In the genomic region with DNA sequence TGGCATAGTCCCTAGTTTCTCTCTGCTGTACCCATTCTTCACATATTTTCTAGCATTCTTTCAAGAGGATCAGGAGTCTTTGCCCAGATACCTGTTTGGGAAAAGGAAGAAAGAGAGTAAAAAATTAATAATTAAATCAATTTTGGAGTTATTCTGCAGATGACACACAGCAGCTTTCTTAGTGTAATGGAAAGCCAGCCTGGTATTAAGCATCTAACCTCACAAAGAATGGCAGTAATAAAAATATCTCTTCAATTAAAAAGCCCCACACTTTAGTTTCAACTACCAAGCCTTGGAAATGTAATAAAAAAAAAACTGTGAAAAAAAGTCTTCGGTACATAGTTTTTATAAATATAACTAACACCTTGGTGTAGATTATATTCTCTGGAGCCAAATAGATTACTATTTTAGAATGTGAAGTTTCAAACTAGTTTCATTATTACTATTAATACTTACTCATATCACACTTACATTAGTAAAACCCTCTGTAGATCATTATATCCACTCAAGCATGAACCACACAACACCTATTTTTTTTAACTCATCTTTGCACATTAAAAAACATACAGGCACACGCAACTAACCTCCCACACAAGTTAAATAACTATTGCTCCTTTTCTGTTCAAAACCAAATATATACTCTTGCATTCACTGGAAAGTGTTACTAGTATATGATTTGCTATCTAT, we compare ENCODE assay signal across 11 cellular contexts.
A peak's percentile ranks its signal among the peaks of the same experiment; 100 is the strongest.
DNase-seq lines count a peak whose midpoint lies in the region; ATAC-seq, FAIRE-seq and TF ChIP-seq lines count a peak whose summit lies in the region.
"Had no signal": no experiment of that assay in that cellular context is flagged by ENCODE, and none has a peak within 500 bp of the region (broad histone marks: within the 10 kb centered on the region; RNA-seq: fewer than 3 reads in every experiment).

No MANE protein-coding gene starts in this region.

- ATAC-seq in GM19463 (IDR thresholded peaks at IDR 0.05; ENCODE audit: unreplicated experiment): peak; percentile 90
- ATAC-seq in HG02943 (IDR thresholded peaks at IDR 0.05; ENCODE audit: low read depth, unreplicated experiment): peak; percentile 96

- H3K4me3 ChIP-seq in OCI-LY3 (ENCODE audit: low read length) (peak overlapping the region; percentile 53), WERI-Rb-1 (ENCODE audit: low read depth, low read length) (no peak overlapping the region), coronary artery (no peak overlapping the region)
- H3K4me3 ChIP-seq: SK-N-MC, tibial nerve had no signal

- peak; percentile 50 for DNase-seq in GM18507 (ENCODE audit: extremely low spot score, insufficient read length, low read depth)
- DNase-seq in superior temporal gyrus (ENCODE audit: extremely low spot score): no peak
- DNase-seq in WERI-Rb-1: no peak
- no peak for DNase-seq in coronary artery (ENCODE audit: low spot score)
- DNase-seq in effector CD4-positive, alpha-beta T cell: no peak
- DNase-seq: activated CD4-positive, alpha-beta T cell treated with anti-CD3 and anti-CD28 coated beads, Interleukin-2, amount 10 ng/mL, durations not matched to agents 7 days and 5 days had no signal

- H3K9me3 ChIP-seq in OCI-LY3 (ENCODE audit: insufficient read depth, low read length) (no peaks in the 10 kb centered on the region), WERI-Rb-1 (ENCODE audit: severe bottlenecking) (no peaks in the 10 kb centered on the region)
- H3K9me3 ChIP-seq: tibial nerve had no signal

- H4K20me1 ChIP-seq in OCI-LY3 (ENCODE audit: insufficient read depth, low read length): no peaks in the 10 kb centered on the region

- H3K9ac ChIP-seq in OCI-LY3 (ENCODE audit: low read length): no peak overlapping the region

- H3K36me3 ChIP-seq in OCI-LY3 (replicated peaks; ENCODE audit: low read depth, low read length) (peaks cover 8% of the 10 kb centered on the region), WERI-Rb-1 (no peaks in the 10 kb centered on the region)

- H2AFZ ChIP-seq in OCI-LY3 (ENCODE audit: low read depth, low read length): no peak overlapping the region

- H3K4me2 ChIP-seq in OCI-LY3 (ENCODE audit: low read length): peak overlapping the region; percentile 65

- peak overlapping the region; percentile 18; the same call in 1 of the 2 replicates for H3K27ac ChIP-seq in OCI-LY3 (ENCODE audit: low read length)
- no peak overlapping the region for H3K27ac ChIP-seq in WERI-Rb-1
- H3K27ac ChIP-seq in coronary artery: no peak overlapping the region
- H3K27ac ChIP-seq: SK-N-MC, tibial nerve had no signal

- FAIRE-seq in GM18507 (lab: Jason Lieb, UNC): peak; percentile 87

- H3K79me2 ChIP-seq in OCI-LY3 (ENCODE audit: low read length): no peaks in the 10 kb centered on the region

- TF ChIP-seq CTCF in OCI-LY3 (IDR thresholded peaks at IDR 0.05; ENCODE audit: low read depth, low read length) (no peak), WERI-Rb-1 (IDR thresholded peaks at IDR 0.05; ENCODE audit: low read depth, low read length) (no peak), coronary artery (IDR thresholded peaks at IDR 0.05) (no peak)

- peaks cover 17% of the 10 kb centered on the region for H3K4me1 ChIP-seq in OCI-LY3 (ENCODE audit: low read length)
- H3K4me1 ChIP-seq: tibial nerve had no signal

- no peaks in the 10 kb centered on the region for H3K27me3 ChIP-seq in OCI-LY3 (ENCODE audit: low read depth, low read length)
- no peaks in the 10 kb centered on the region for H3K27me3 ChIP-seq in WERI-Rb-1 (ENCODE audit: insufficient read depth, low read depth, severe bottlenecking)
- H3K27me3 ChIP-seq: tibial nerve had no signal
